10 cellular contexts compared by ENCODE assay signal in the genomic region with DNA sequence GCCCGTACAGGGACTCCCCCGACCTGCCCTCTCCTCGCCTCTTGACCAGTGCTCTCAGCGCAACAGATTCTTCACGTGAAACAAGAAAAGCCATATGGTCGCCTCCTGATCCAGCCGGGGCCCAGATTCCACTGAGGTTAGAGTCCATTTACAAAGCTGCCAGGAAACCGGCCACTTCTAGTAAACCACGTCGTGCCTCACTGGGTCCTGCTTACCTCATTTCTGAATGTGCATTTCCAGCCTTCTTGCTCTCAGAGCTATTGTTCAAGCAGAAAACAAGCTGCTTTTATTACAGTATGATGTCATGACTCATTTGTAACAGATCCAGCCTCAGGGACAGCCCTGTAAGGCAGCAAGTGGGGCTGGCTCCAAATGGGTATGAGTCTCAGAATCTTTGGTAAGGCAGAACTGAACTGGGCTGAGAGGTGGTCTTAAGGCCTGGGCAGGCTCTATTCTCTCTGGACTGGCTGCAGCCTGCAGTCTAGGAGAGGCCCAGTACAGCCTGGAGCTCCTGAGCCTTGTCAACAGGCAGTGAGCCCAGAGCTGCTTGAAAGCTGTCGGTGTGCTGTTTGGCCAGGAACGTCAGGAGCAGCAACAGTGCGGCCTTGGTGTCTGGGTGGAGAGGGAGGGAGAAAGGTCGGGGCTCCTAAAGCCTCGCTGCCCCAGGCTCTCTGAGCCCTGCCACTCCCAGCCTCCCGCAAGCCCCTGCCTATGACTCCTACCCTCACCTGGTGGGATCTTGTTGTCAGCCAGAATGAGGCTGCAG. TPM values are rescaled to one million over a fixed set of nuclear protein-coding genes. Genes with fewer than 3 reads are reported as not detected.
DNase-seq lines count a peak whose midpoint lies in the region; ATAC-seq and TF ChIP-seq lines count a peak whose summit lies in the region.
"Had no signal": no experiment of that assay in that cellular context is flagged by ENCODE, and none has a peak within 500 bp of the region (broad histone marks: within the 10 kb centered on the region; RNA-seq: fewer than 3 reads in every experiment).

No MANE protein-coding gene starts in this region.

- CTCF ChIA-PET in A673 (lab: Charles Lee), result interaction anchor here (0.7 kb wide), 1 partner anchor 19 kb away, joined by 3 read pairs; a partner anchor contains a TSS
- CTCF ChIA-PET in activated CD8-positive, alpha-beta memory T cell treated with anti-CD3 and anti-CD28 coated beads, Interleukin-2, amount 10 ng/mL, durations not matched to agents 7 days and 5 days (lab: Charles Lee), result interaction anchor here (0.9 to 2.1 kb wide), 5 partner anchors 7 to 128 kb away, joined by 3 to 9 read pairs (median 4); a partner anchor contains a TSS

- H3K27me3 Mint-ChIP-seq in mesothelial cell of epicardium (ENCODE audit: low read depth), result no peaks in the 10 kb centered on the region
- H3K27me3 Mint-ChIP-seq in activated CD8-positive, alpha-beta memory T cell treated with anti-CD3 and anti-CD28 coated beads, Interleukin-2, amount 10 ng/mL, durations not matched to agents 7 days and 5 days, result no peaks in the 10 kb centered on the region

- H3K4me1 ChIP-seq in A673 (ENCODE audit: insufficient read depth, low read length, poor library complexity, severe bottlenecking), result no peaks in the 10 kb centered on the region
- no peaks in the 10 kb centered on the region for H3K4me1 ChIP-seq in effector memory CD4-positive, alpha-beta T cell (ENCODE audit: control insufficient read depth, insufficient read depth, low read length, poor library complexity, severe bottlenecking)

- no peaks in the 10 kb centered on the region for H3K27me3 ChIP-seq in A673 (replicated peaks; ENCODE audit: insufficient read depth, low read depth, low read length, poor library complexity)
- no peaks in the 10 kb centered on the region for H3K27me3 ChIP-seq in effector memory CD4-positive, alpha-beta T cell (replicated peaks; ENCODE audit: control insufficient read depth, insufficient read depth, low read length, poor library complexity, severe bottlenecking)

- TF ChIP-seq RAD21 in Ishikawa (IDR thresholded peaks at IDR 0.05; ENCODE audit: low read depth), result no peak

- H3K9me3 Mint-ChIP-seq in mesothelial cell of epicardium, result no peaks in the 10 kb centered on the region
- no peaks in the 10 kb centered on the region for H3K9me3 Mint-ChIP-seq in activated CD8-positive, alpha-beta memory T cell treated with anti-CD3 and anti-CD28 coated beads, Interleukin-2, amount 10 ng/mL, durations not matched to agents 7 days and 5 days (ENCODE audit: low read depth)

- ATAC-seq in activated CD8-positive, alpha-beta memory T cell treated with anti-CD3 and anti-CD28 coated beads, Interleukin-2, amount 10 ng/mL, durations not matched to agents 7 days and 5 days, result no peak
- ATAC-seq in HG02852 (IDR thresholded peaks at IDR 0.05; ENCODE audit: unreplicated experiment), result no peak

- H3K4me3 Mint-ChIP-seq in mesothelial cell of epicardium, result no peak overlapping the region
- H3K4me3 Mint-ChIP-seq in activated CD8-positive, alpha-beta memory T cell treated with anti-CD3 and anti-CD28 coated beads, Interleukin-2, amount 10 ng/mL, durations not matched to agents 7 days and 5 days, result no peak overlapping the region

- no peak overlapping the region for H3K27ac ChIP-seq in A673 (ENCODE audit: low read depth, low read length, poor library complexity, severe bottlenecking)
- H3K27ac ChIP-seq in effector memory CD4-positive, alpha-beta T cell (ENCODE audit: insufficient read depth, low read length, poor library complexity, severe bottlenecking), result no peak overlapping the region

- no TSS peak for BruUV-seq in A673 (replicated peaks; lab: Mats Ljungman, UMichigan)

- no peak for TF ChIP-seq EP300 in Ishikawa (IDR thresholded peaks at IDR 0.05; ENCODE audit: borderline replicate concordance)

- peak overlapping the region; percentile 88 for H3K27ac Mint-ChIP-seq in mesothelial cell of epicardium
- no peak overlapping the region for H3K27ac Mint-ChIP-seq in activated CD8-positive, alpha-beta memory T cell treated with anti-CD3 and anti-CD28 coated beads, Interleukin-2, amount 10 ng/mL, durations not matched to agents 7 days and 5 days

- no peak overlapping the region for H3K4me3 ChIP-seq in A673 (ENCODE audit: low read depth, low read length, poor library complexity, severe bottlenecking)
- no peak overlapping the region for H3K4me3 ChIP-seq in effector memory CD4-positive, alpha-beta T cell (ENCODE audit: insufficient read depth, low read depth, low read length, poor library complexity, severe bottlenecking)

- H3K4me1 Mint-ChIP-seq in mesothelial cell of epicardium, result peaks cover 17% of the 10 kb centered on the region
- peaks cover 1% of the 10 kb centered on the region for H3K4me1 Mint-ChIP-seq in activated CD8-positive, alpha-beta memory T cell treated with anti-CD3 and anti-CD28 coated beads, Interleukin-2, amount 10 ng/mL, durations not matched to agents 7 days and 5 days

- intact Hi-C loops in A673 (cut with micrococcal nuclease; ENCODE audit: unreplicated experiment), result no loop called here

- TF ChIP-seq CTCF in A673 (conservative IDR thresholded peaks at IDR 0.05; ENCODE audit: low read depth, low read length) (no peak), mesothelial cell of epicardium (IDR thresholded peaks at IDR 0.05; ENCODE audit: unreplicated experiment) (no peak)

- no peaks in the 10 kb centered on the region for H3K9me3 ChIP-seq in A673 (ENCODE audit: low read depth, low read length, poor library complexity, severe bottlenecking)
- no peaks in the 10 kb centered on the region for H3K9me3 ChIP-seq in effector memory CD4-positive, alpha-beta T cell (ENCODE audit: control insufficient read depth, low read length)

- DNase-seq in A673 (ENCODE audit: low spot score) (peak; percentile 39), dermis blood vessel endothelial cell (peak; percentile 73), mesothelial cell of epicardium (ENCODE audit: low spot score in 2 of 2, unreplicated experiment in 2 of 2) (no peak), NCI-H446 (lab: John Stamatoyannopoulos, UW) (no peak)
- DNase-seq in activated CD8-positive, alpha-beta memory T cell treated with anti-CD3 and anti-CD28 coated beads, Interleukin-2, amount 10 ng/mL, durations not matched to agents 7 days and 5 days, result no peak
- DNase-seq in effector memory CD4-positive, alpha-beta T cell, result no peak
- DNase-seq: activated CD8-positive, alpha-beta memory T cell treated with anti-CD3 and anti-CD28 coated beads for 24 hours; mesendoderm had no signal

- POLR2A ChIA-PET in A673 (lab: Charles Lee; ENCODE audit: low non-redundant PET), result interaction anchor here (0.5 kb wide), 1 partner anchor 45 kb away, joined by 3 read pairs; no protein-coding TSS in a partner anchor

- H3K36me3 Mint-ChIP-seq in mesothelial cell of epicardium, result peaks cover 22% of the 10 kb centered on the region
- H3K36me3 Mint-ChIP-seq in activated CD8-positive, alpha-beta memory T cell treated with anti-CD3 and anti-CD28 coated beads, Interleukin-2, amount 10 ng/mL, durations not matched to agents 7 days and 5 days, result peaks cover 21% of the 10 kb centered on the region

- H3K36me3 ChIP-seq in A673 (ENCODE audit: insufficient read depth, low read length, poor library complexity, severe bottlenecking), result peaks cover 53% of the 10 kb centered on the region
- peaks cover 87% of the 10 kb centered on the region for H3K36me3 ChIP-seq in effector memory CD4-positive, alpha-beta T cell (ENCODE audit: control insufficient read depth, insufficient read depth, low read length)

TF ChIP-seq in Ishikawa, 13 proteins besides CTCF, POLR2A, EP300 and RAD21:
- TF ChIP-seq, protein P1, sequence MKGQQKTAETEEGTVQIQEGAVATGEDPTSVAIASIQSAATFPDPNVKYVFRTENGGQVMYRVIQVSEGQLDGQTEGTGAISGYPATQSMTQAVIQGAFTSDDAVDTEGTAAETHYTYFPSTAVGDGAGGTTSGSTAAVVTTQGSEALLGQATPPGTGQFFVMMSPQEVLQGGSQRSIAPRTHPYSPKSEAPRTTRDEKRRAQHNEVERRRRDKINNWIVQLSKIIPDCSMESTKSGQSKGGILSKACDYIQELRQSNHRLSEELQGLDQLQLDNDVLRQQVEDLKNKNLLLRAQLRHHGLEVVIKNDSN (IDR thresholded peaks at IDR 0.05), result no peak
- TF ChIP-seq CREB1 (IDR thresholded peaks at IDR 0.05; ENCODE audit: low read depth), result peak; percentile 66; the same call in 1 of the 2 replicates

RNA-seq across cellular contexts. Expression of a gene that starts 8.3 kb away (rescaled TPM):
- total RNA-seq in A673 (2021), result 5.4 and 8.4 TPM in 2 replicates
- total RNA-seq in dermis blood vessel endothelial cell, result 2.7 and 4.2 TPM in 2 replicates
- total RNA-seq in mesothelial cell of epicardium, result 465 to 486 TPM (median 484 TPM) in 3 replicates
- total RNA-seq in activated CD8-positive, alpha-beta memory T cell treated with anti-CD3 and anti-CD28 coated beads, Interleukin-2, amount 10 ng/mL, durations not matched to agents 7 days and 5 days, result 10 to 100 TPM; 52.9 to 92.8 TPM

RNA-seq across cellular contexts. Expression of a gene that starts 8.5 kb away (rescaled TPM):
- total RNA-seq in A673 (2021), result 150 and 157 TPM in 2 replicates
- total RNA-seq in dermis blood vessel endothelial cell, result 28.8 and 60.6 TPM in 2 replicates
- 38.4 to 43.2 TPM (median 39.3 TPM) in 3 replicates for total RNA-seq in mesothelial cell of epicardium
- total RNA-seq in activated CD8-positive, alpha-beta memory T cell treated with anti-CD3 and anti-CD28 coated beads, Interleukin-2, amount 10 ng/mL, durations not matched to agents 7 days and 5 days, result 10 to 100 TPM; 32.4 to 54.9 TPM

RNA-seq across cellular contexts. Expression of a gene that starts 15.1 kb away (rescaled TPM):
- 46.9 and 55.5 TPM in 2 replicates for total RNA-seq in A673 (2021)
- 63.5 and 82.5 TPM in 2 replicates for total RNA-seq in dermis blood vessel endothelial cell
- 44.9 to 45.8 TPM (median 45.7 TPM) in 3 replicates for total RNA-seq in mesothelial cell of epicardium
- 10 to 100 TPM; 26.7 to 32.8 TPM for total RNA-seq in activated CD8-positive, alpha-beta memory T cell treated with anti-CD3 and anti-CD28 coated beads, Interleukin-2, amount 10 ng/mL, durations not matched to agents 7 days and 5 days

RNA-seq across cellular contexts. Expression of a gene that starts 19.1 kb away (rescaled TPM):
- 25.1 and 27.3 TPM in 2 replicates for total RNA-seq in A673 (2021)
- total RNA-seq in dermis blood vessel endothelial cell, result 37.8 and 55.5 TPM in 2 replicates
- 244 to 274 TPM (median 250 TPM) in 3 replicates for total RNA-seq in mesothelial cell of epicardium
- total RNA-seq in activated CD8-positive, alpha-beta memory T cell treated with anti-CD3 and anti-CD28 coated beads, Interleukin-2, amount 10 ng/mL, durations not matched to agents 7 days and 5 days, result 100 to 1,000 TPM; 238 to 295 TPM

RNA-seq across cellular contexts. Expression of a gene that starts 25.4 kb away (rescaled TPM):
- total RNA-seq in A673 (2021) (0.70 and 0.75 TPM in 2 replicates), dermis blood vessel endothelial cell (not detected in 2 replicates), mesothelial cell of epicardium (0.29 to 0.49 TPM (median 0.31 TPM) in 3 replicates)
- under 1 TPM in 1 of 2 experiments, not detected in 1; 0.42 TPM for total RNA-seq in activated CD8-positive, alpha-beta memory T cell treated with anti-CD3 and anti-CD28 coated beads, Interleukin-2, amount 10 ng/mL, durations not matched to agents 7 days and 5 days

Comparison
In these comparisons a context has a peak if more than half of its experiments do, and no peak if none do; other contexts are left out.
1. DNase-seq: peak in A673 (single experiment) and dermis blood vessel endothelial cell (single experiment); none in mesothelial cell of epicardium (0 of 2), activated CD8-positive, alpha-beta memory T cell treated with anti-CD3 and anti-CD28 coated beads, Interleukin-2, amount 10 ng/mL, durations not matched to agents 7 days and 5 days (single experiment), effector memory CD4-positive, alpha-beta T cell (0 of 3) and NCI-H446 (0 of 2).